In the genomic region with DNA sequence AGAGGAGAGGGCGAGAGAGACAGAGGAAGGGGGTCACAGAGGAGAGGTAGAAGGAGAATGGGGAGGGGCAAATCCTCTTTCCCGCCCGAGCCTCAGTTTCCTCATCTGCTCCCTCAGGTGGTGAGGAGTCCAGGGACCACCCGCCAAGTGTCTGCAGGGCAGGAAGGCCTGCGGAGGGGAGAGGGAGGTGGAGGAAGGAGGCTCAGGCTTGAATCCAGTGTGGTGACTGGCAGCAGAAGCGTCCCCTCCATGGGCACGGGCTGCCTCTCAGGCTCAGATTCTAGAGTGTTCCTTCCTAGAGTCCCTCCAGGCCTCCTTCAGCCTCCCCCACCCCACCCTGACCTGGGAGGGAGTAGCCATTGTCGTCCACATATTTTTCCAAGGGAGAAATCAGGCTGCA, we compare ENCODE assay signal across 17 cellular contexts. TPM values are rescaled to one million over a fixed set of nuclear protein-coding genes. Genes with fewer than 3 reads are reported as not detected.
DNase-seq lines count a peak whose midpoint lies in the region; ATAC-seq, FAIRE-seq and TF ChIP-seq lines count a peak whose summit lies in the region.
"Had no signal": no experiment of that assay in that cellular context is flagged by ENCODE, and none has a peak within 500 bp of the region (broad histone marks: within the 10 kb centered on the region; RNA-seq: fewer than 3 reads in every experiment).

No MANE protein-coding gene starts in this region.

- no peaks in the 10 kb centered on the region for H3K9me3 Mint-ChIP-seq in stimulated activated effector memory CD8-positive, alpha-beta T cell treated with anti-CD3 and anti-CD28 coated beads, Interleukin-12 subunit alpha, Interleukin-12 subunit beta, amount 100 ng/mL, for 72 hours
- H3K9me3 Mint-ChIP-seq in GM23338, result peaks cover 83% of the 10 kb centered on the region; the same call in 2 of the 3 replicates

- H3K9me1 ChIP-seq in K562 (ENCODE audit: control insufficient read depth, insufficient read depth, low read length), result no peaks in the 10 kb centered on the region

- H3K79me2 ChIP-seq in K562 (ENCODE audit: control insufficient read depth, insufficient read depth, low read length), result no peaks in the 10 kb centered on the region
- H3K79me2 ChIP-seq in GM23338 (replicated peaks; ENCODE audit: insufficient read depth), result no peaks in the 10 kb centered on the region

- no peaks in the 10 kb centered on the region for H3K9me2 ChIP-seq in GM23338 (ENCODE audit: insufficient read depth)

- H3K27ac Mint-ChIP-seq in stimulated activated effector memory CD8-positive, alpha-beta T cell treated with anti-CD3 and anti-CD28 coated beads, Interleukin-12 subunit alpha, Interleukin-12 subunit beta, amount 100 ng/mL, for 72 hours, result peak overlapping the region; percentile 11
- no peak overlapping the region for H3K27ac Mint-ChIP-seq in GM23338
- H3K27ac Mint-ChIP-seq: CD4-positive, CD25-positive, alpha-beta regulatory T cell had no signal

- no peak overlapping the region for H2BK15ac ChIP-seq in neuronal stem cell (ENCODE audit: low read length)

- no peaks in the 10 kb centered on the region for H3K27me3 ChIP-seq in heart right ventricle
- peaks cover 0 to 10% of the 10 kb centered on the region in 2 experiments; a peak in 2 of 5 replicates for H3K27me3 ChIP-seq in K562 (ENCODE audit: control insufficient read depth in 2 of 2, insufficient read depth in 2 of 2, low read length in 2 of 2)
- peaks cover 0 to 66% (median 6%) of the 10 kb centered on the region in 3 experiments for H3K27me3 ChIP-seq in neuronal stem cell (ENCODE audit: control insufficient read depth in 3 of 3, insufficient read depth in 3 of 3, low read depth in 1 of 3, low read length in 3 of 3)
- H3K27me3 ChIP-seq in GM23338 (ENCODE audit: insufficient read depth), result peaks cover 97% of the 10 kb centered on the region

- TF ChIP-seq CTCF in heart right ventricle (IDR thresholded peaks at IDR 0.05) (no peak), K562 (IDR thresholded peaks at IDR 0.05 in 2 of 3, conservative IDR thresholded peaks at IDR 0.05 in 1 of 3; ENCODE audit: insufficient read depth in 2 of 3, low read depth in 1 of 3, low read length in 3 of 3) (no peak), GM23338 (conservative IDR thresholded peaks at IDR 0.05; ENCODE audit: low read depth in 2 of 2) (no peak)

- no peak for FAIRE-seq in K562 (lab: Jason Lieb, UNC)
- FAIRE-seq: GM19239, HTR-8/SVneo had no signal

- TF ChIP-seq RAD21 in K562 (CRISPR knock-in tag; conservative IDR thresholded peaks at IDR 0.05 in 1 of 2, IDR thresholded peaks at IDR 0.05 in 1 of 2), result no peak

- CTCF ChIA-PET in K562 (lab: Yijun Ruan, JAX; ENCODE audit: low intra/inter-chr PET ratio), result no interaction called here

- H3K27ac ChIP-seq in heart right ventricle (no peak overlapping the region), K562 (ENCODE audit: extremely low read depth, low read depth, low read length) (no peak overlapping the region), neuronal stem cell (replicated peaks; ENCODE audit: low read length) (no peak overlapping the region), GM23338 (ENCODE audit: low read depth) (no peak overlapping the region)

- H2BK5ac ChIP-seq in neuronal stem cell (ENCODE audit: low read length), result no peak overlapping the region

- ATAC-seq in Right ventricle myocardium superior (ENCODE audit: poor library complexity) (no peak), heart right ventricle (no peak), K562 (no peak), GM23338 (no peak), GM21825 (IDR thresholded peaks at IDR 0.05; ENCODE audit: unreplicated experiment) (no peak)
- no peak for ATAC-seq in stimulated activated effector memory CD8-positive, alpha-beta T cell treated with anti-CD3 and anti-CD28 coated beads, Interleukin-12 subunit alpha, Interleukin-12 subunit beta, amount 100 ng/mL, for 72 hours

- H3K9me3 ChIP-seq in heart right ventricle (peaks cover 0 to 9% (median 0%) of the 10 kb centered on the region in 11 donors), K562 (replicated peaks; ENCODE audit: control insufficient read depth, insufficient read depth, low read depth, low read length) (no peaks in the 10 kb centered on the region), neuronal stem cell (replicated peaks in 1 of 2; ENCODE audit: control insufficient read depth in 2 of 2, insufficient read depth in 1 of 2, low read depth in 1 of 2, low read length in 2 of 2) (peaks cover 2 to 7% of the 10 kb centered on the region in 2 donors)
- H3K9me3 ChIP-seq: BLaER1 treated with 17β-estradiol and CSF1 and Interleukin-3, amounts not matched to agents 10 nM and 100 nM had no signal

- no peaks in the 10 kb centered on the region for H4K20me1 ChIP-seq in K562 (replicated peaks; ENCODE audit: control insufficient read depth, insufficient read depth, low read length)
- no peaks in the 10 kb centered on the region for H4K20me1 ChIP-seq in GM23338 (replicated peaks; ENCODE audit: insufficient read depth)
- H4K20me1 ChIP-seq: BLaER1 treated with 17β-estradiol and CSF1 and Interleukin-3, amounts not matched to agents 10 nM and 100 nM had no signal

- H4K91ac ChIP-seq in neuronal stem cell (ENCODE audit: low read depth, low read length, poor library complexity), result no peak overlapping the region

- H3K14ac ChIP-seq in neuronal stem cell (ENCODE audit: low read length), result no peak overlapping the region

- H3K4me1 Mint-ChIP-seq in stimulated activated effector memory CD8-positive, alpha-beta T cell treated with anti-CD3 and anti-CD28 coated beads, Interleukin-12 subunit alpha, Interleukin-12 subunit beta, amount 100 ng/mL, for 72 hours, result peaks cover 37% of the 10 kb centered on the region
- no peaks in the 10 kb centered on the region; the same call in 2 of the 3 replicates for H3K4me1 Mint-ChIP-seq in GM23338

- H3K4ac ChIP-seq in neuronal stem cell (ENCODE audit: low read length), result no peak overlapping the region

- POLR2A ChIA-PET in K562 (lab: Yijun Ruan, JAX), result no interaction called here

- no peaks in the 10 kb centered on the region for H3K79me1 ChIP-seq in neuronal stem cell (ENCODE audit: low read depth, low read length)

- in situ Hi-C loops in K562 (cut with MboI), result no loop called here

- no peak overlapping the region for H3K4me3 Mint-ChIP-seq in stimulated activated effector memory CD8-positive, alpha-beta T cell treated with anti-CD3 and anti-CD28 coated beads, Interleukin-12 subunit alpha, Interleukin-12 subunit beta, amount 100 ng/mL, for 72 hours
- H3K4me3 Mint-ChIP-seq in GM23338, result no peak overlapping the region
- H3K4me3 Mint-ChIP-seq: CD4-positive, CD25-positive, alpha-beta regulatory T cell had no signal

- peaks cover 36% of the 10 kb centered on the region for H3K36me3 Mint-ChIP-seq in stimulated activated effector memory CD8-positive, alpha-beta T cell treated with anti-CD3 and anti-CD28 coated beads, Interleukin-12 subunit alpha, Interleukin-12 subunit beta, amount 100 ng/mL, for 72 hours
- H3K36me3 Mint-ChIP-seq in GM23338 (ENCODE audit: low read depth), result peaks cover 50% of the 10 kb centered on the region

- H3K9ac ChIP-seq in K562 (ENCODE audit: insufficient read depth in 1 of 2, low read depth in 2 of 2, low read length in 2 of 2) (no peak overlapping the region; a peak in 1 of 4 replicates), neuronal stem cell (ENCODE audit: low read depth, low read length, poor library complexity) (no peak overlapping the region)

- H4K8ac ChIP-seq in neuronal stem cell (ENCODE audit: low read depth, low read length), result no peak overlapping the region

- 40 to 48% methylated on average over 8 of the region's 8 CpGs for WGBS in heart right ventricle, 2 donors
- 29% methylated on average over 5 of the region's 8 CpGs for WGBS in K562 (ENCODE audit: insufficient coverage, low coverage, missing lambda C conversion rate)
- no CpG with 5 or more reads among the region's 8 CpGs for WGBS in neuronal stem cell (ENCODE audit: extremely low coverage in 2 of 2, insufficient read length in 2 of 2, insufficient replicate concordance in 1 of 2), 2 donors

- peak overlapping the region; percentile 14 for H2AK5ac ChIP-seq in neuronal stem cell (ENCODE audit: low read depth, low read length)

- H3K4me3 ChIP-seq in heart right ventricle (no peak overlapping the region), K562 (no peak overlapping the region), neuronal stem cell (ENCODE audit: low read length in 2 of 2) (no peak overlapping the region), GM23338 (no peak overlapping the region)

- H2BK120ac ChIP-seq in neuronal stem cell (ENCODE audit: low read depth, low read length), result no peak overlapping the region

- H3K36me3 ChIP-seq in heart right ventricle, result peaks cover 0 to 6% (median 0%) of the 10 kb centered on the region in 9 donors
- H3K36me3 ChIP-seq in K562 (ENCODE audit: control insufficient read depth, insufficient read depth, low read length), result no peaks in the 10 kb centered on the region
- no peaks in the 10 kb centered on the region for H3K36me3 ChIP-seq in neuronal stem cell (replicated peaks in 1 of 2; ENCODE audit: control insufficient read depth in 2 of 2, insufficient read depth in 2 of 2, low read length in 2 of 2)
- no peaks in the 10 kb centered on the region for H3K36me3 ChIP-seq in GM23338 (ENCODE audit: insufficient read depth)
- H3K36me3 ChIP-seq: BLaER1 treated with 17β-estradiol and CSF1 and Interleukin-3, amounts not matched to agents 10 nM and 100 nM had no signal

- H3K4me2 ChIP-seq in K562 (ENCODE audit: insufficient read depth, low read length) (no peak overlapping the region), neuronal stem cell (ENCODE audit: insufficient read depth, low read length, poor library complexity, severe bottlenecking) (no peak overlapping the region), GM23338 (no peak overlapping the region)

- no peak overlapping the region for H2AFZ ChIP-seq in K562 (ENCODE audit: low read depth, low read length)
- H2AFZ ChIP-seq in neuronal stem cell (ENCODE audit: low read length), result no peak overlapping the region
- no peak overlapping the region for H2AFZ ChIP-seq in GM23338

- BruUV-seq in K562 (replicated peaks; lab: Mats Ljungman, UMichigan), result no TSS peak

- peaks cover 0 to 15% (median 0%) of the 10 kb centered on the region in 9 donors for H3K4me1 ChIP-seq in heart right ventricle
- peaks cover 3 to 30% of the 10 kb centered on the region in 2 experiments; a peak in 3 of 5 replicates for H3K4me1 ChIP-seq in K562 (replicated peaks in 1 of 2; ENCODE audit: control insufficient read depth in 2 of 2, insufficient read depth in 2 of 2, low read length in 2 of 2)
- peaks cover 27 to 31% of the 10 kb centered on the region in 2 donors for H3K4me1 ChIP-seq in neuronal stem cell (ENCODE audit: control insufficient read depth in 2 of 2, insufficient read depth in 1 of 2, low read depth in 1 of 2, low read length in 2 of 2)
- H3K4me1 ChIP-seq in GM23338 (ENCODE audit: insufficient read depth), result peaks cover 19% of the 10 kb centered on the region; the same call in 1 of the 2 replicates

- H3K27me3 Mint-ChIP-seq in GM23338 (ENCODE audit: insufficient read depth, low read depth, poor library complexity), result peaks cover 10% of the 10 kb centered on the region
- H3K27me3 Mint-ChIP-seq: CD4-positive, CD25-positive, alpha-beta regulatory T cell had no signal

- no peak overlapping the region for H3K23ac ChIP-seq in neuronal stem cell (ENCODE audit: low read depth, low read length, poor library complexity)

- H2BK12ac ChIP-seq in neuronal stem cell (ENCODE audit: low read length), result peak overlapping the region; percentile 7

- intact Hi-C loops in Right ventricle myocardium superior (cut with DNase I) (no loop called here), heart right ventricle (cut with DNase I) (no loop called here), K562 (cut with micrococcal nuclease) (no loop called here)

- DNase-seq in Right ventricle myocardium superior, result peak; percentile 6
- DNase-seq in heart right ventricle, result no peak
- DNase-seq in K562 (ENCODE audit: extremely low read depth in 1 of 4, low spot score in 3 of 4), result no peak
- no peak for DNase-seq in neuronal stem cell (ENCODE audit: low spot score)
- DNase-seq in stimulated activated effector memory CD8-positive, alpha-beta T cell treated with anti-CD3 and anti-CD28 coated beads, Interleukin-12 subunit alpha, Interleukin-12 subunit beta, amount 100 ng/mL, for 72 hours (ENCODE audit: low spot score in 2 of 2), result no peak
- no peak for DNase-seq in NCI-H1105 treated with DMSO at 0.1 percent for 48 hours (lab: John Stamatoyannopoulos, UW)
- DNase-seq in GM23338 (ENCODE audit: low spot score), result no peak
- DNase-seq: ACHN; CD4-positive, CD25-positive, alpha-beta regulatory T cell; DMS53; GF-D8 had no signal

- peak overlapping the region; percentile 77 for H3K18ac ChIP-seq in neuronal stem cell (ENCODE audit: low read length)

- 0 out of 2 replicates have a peak, but pooled peaks cover 4% of the 10 kb centered on the region for H3F3A ChIP-seq in GM23338 (replicated peaks; ENCODE audit: low read depth)

- no peak for TF ChIP-seq POLR2A in K562 (conservative IDR thresholded peaks at IDR 0.05)

- TF ChIP-seq EP300 in K562 (IDR thresholded peaks at IDR 0.05; ENCODE audit: low read length), result no peak

RNA-seq across cellular contexts. Expression of a gene that starts 16.5 kb away (rescaled TPM):
- 2.0 TPM for total RNA-seq in Right ventricle myocardium superior
- 1 to 10 TPM; 1.2 to 4.3 (median 2.0) TPM for total RNA-seq in heart right ventricle
- 1 to 10 TPM; 1.5 to 1.8 TPM for polyA plus RNA-seq in heart right ventricle
- total RNA-seq in K562 (2011; cell fraction: chromatin; rRNA removed; ENCODE audit: low replicate concordance), result 0.49 TPM in 1 of 2 replicates, not detected in the other
- total RNA-seq in K562 (2011; cell fraction: nucleolus; rRNA removed), result 0.39 TPM in 1 of 2 replicates, not detected in the other
- not detected in 2 replicates for total RNA-seq in K562 (2011; cell fraction: nucleoplasm; rRNA removed)
- total RNA-seq in K562 (2014; rRNA removed), result 0.23 and 0.33 TPM in 2 replicates
- not detected in 2 replicates for total RNA-seq in K562 (2014; rRNA removed; fragmentation: Illumina TruSeq; extraction: Trizol)
- 0.47 TPM in 1 of 2 replicates, not detected in the other for total RNA-seq in K562 (2015; rRNA removed; fragmentation: Illumina TruSeq; extraction: Trizol)
- 0.31 and 0.82 TPM in 2 replicates for total RNA-seq in K562 (2021)
- polyA plus RNA-seq in K562 (2011; rRNA removed), result 0.10 and 0.26 TPM in 2 replicates
- polyA plus RNA-seq in K562 (2011; cell fraction: cytosol; rRNA removed), result 0.59 and 0.78 TPM in 2 replicates
- polyA plus RNA-seq in K562 (2011; cell fraction: nucleus; rRNA removed), result 0.22 and 0.38 TPM in 2 replicates
- 0.49 and 0.83 TPM in 2 replicates for polyA plus RNA-seq in K562 (2012)
- 0.57 and 0.59 TPM in 2 replicates for polyA plus RNA-seq in K562 (2014; fragmentation: Illumina TruSeq; extraction: Trizol)
- polyA plus RNA-seq in K562 (2014; fragmentation: Nextera tagmentation; extraction: Ambion mirVana), result under 1 TPM in 1 of 2 experiments, not detected in 1; 0.13 TPM
- 0.16 and 0.17 TPM in 2 replicates for polyA plus RNA-seq in K562 (2014; rRNA removed)
- polyA minus RNA-seq in K562 (2011; rRNA and poly(A)+ RNA removed), result not detected in 2 replicates
- polyA minus RNA-seq in K562 (2011; cell fraction: cytosol; rRNA and poly(A)+ RNA removed), result 1.4 TPM in 1 of 2 replicates, not detected in the other
- polyA minus RNA-seq in K562 (2011; cell fraction: nucleus; rRNA and poly(A)+ RNA removed), result 0.27 TPM in 1 of 2 replicates, not detected in the other
- polyA plus RNA-seq in neuronal stem cell (2013, experiment 1 of 2), result 9.4 TPM
- polyA plus RNA-seq in neuronal stem cell (2013, experiment 2 of 2), result 8.0 TPM
- 13.3 and 19.9 TPM in 2 replicates for total RNA-seq in GM23338 (2014; rRNA removed; shearing (Covaris generic))
- 24.2 and 25.0 TPM in 2 replicates for polyA plus RNA-seq in GM23338 (2016; fragmentation: Nextera tagmentation; extraction: Ambion mirVana)

RNA-seq across cellular contexts. Expression of a gene that starts 16.9 kb away (rescaled TPM):
- total RNA-seq in Right ventricle myocardium superior (68.7 TPM), heart right ventricle (100 to 1,000 TPM in 3 of 10 donors, 10 to 100 TPM in 7; 73.6 to 152 (median 88.9) TPM), K562 (2014; rRNA removed) (40.4 and 48.9 TPM in 2 replicates), K562 (2014; rRNA removed; fragmentation: Illumina TruSeq; extraction: Trizol) (6.1 and 7.4 TPM in 2 replicates), K562 (2015; rRNA removed; fragmentation: Illumina TruSeq; extraction: Trizol) (25.2 and 25.8 TPM in 2 replicates), K562 (2021) (42.5 and 46.0 TPM in 2 replicates)
- polyA plus RNA-seq in heart right ventricle (100 to 1,000 TPM in 1 of 2 donors, 10 to 100 TPM in 1; 84.3 to 113 TPM), K562 (2011; rRNA removed) (12.4 and 13.7 TPM in 2 replicates), K562 (2014; fragmentation: Illumina TruSeq; extraction: Trizol) (13.1 and 27.3 TPM in 2 replicates), K562 (2014; fragmentation: Nextera tagmentation; extraction: Ambion mirVana) (1 to 10 TPM; 1.4 to 2.9 TPM), K562 (2014; rRNA removed) (34.5 and 38.2 TPM in 2 replicates), GM23338 (2016; fragmentation: Nextera tagmentation; extraction: Ambion mirVana) (24.8 and 28.2 TPM in 2 replicates)
- 22.6 and 40.4 TPM in 2 replicates for total RNA-seq in K562 (2011; cell fraction: chromatin; rRNA removed; ENCODE audit: low replicate concordance)
- total RNA-seq in K562 (2011; cell fraction: nucleolus; rRNA removed), result 43.2 and 45.7 TPM in 2 replicates
- 27.7 and 40.1 TPM in 2 replicates for total RNA-seq in K562 (2011; cell fraction: nucleoplasm; rRNA removed)
- polyA plus RNA-seq in K562 (2011; cell fraction: cytosol; rRNA removed), result 18.3 and 54.3 TPM in 2 replicates
- polyA plus RNA-seq in K562 (2011; cell fraction: nucleus; rRNA removed), result 13.8 and 24.8 TPM in 2 replicates
- polyA plus RNA-seq in K562 (2012), result 37.9 TPM in 2 replicates
- polyA minus RNA-seq in K562 (2011; rRNA and poly(A)+ RNA removed), result 1.9 and 3.7 TPM in 2 replicates
- polyA minus RNA-seq in K562 (2011; cell fraction: cytosol; rRNA and poly(A)+ RNA removed), result 14.7 and 15.0 TPM in 2 replicates
- 6.4 and 6.7 TPM in 2 replicates for polyA minus RNA-seq in K562 (2011; cell fraction: nucleus; rRNA and poly(A)+ RNA removed)
- polyA plus RNA-seq in neuronal stem cell (2013, experiment 1 of 2), result 57.0 TPM
- polyA plus RNA-seq in neuronal stem cell (2013, experiment 2 of 2), result 55.4 TPM
- total RNA-seq in GM23338 (2014; rRNA removed; shearing (Covaris generic)), result 86.4 and 113 TPM in 2 replicates

RNA-seq across cellular contexts. Expression of a gene that starts 17.8 kb away (rescaled TPM):
- 39.8 TPM for total RNA-seq in Right ventricle myocardium superior
- total RNA-seq in heart right ventricle, result 10 to 100 TPM; 13.3 to 42.3 (median 25.2) TPM
- 10 to 100 TPM; 64.0 to 69.6 TPM for polyA plus RNA-seq in heart right ventricle
- 2.5 TPM in 1 of 2 replicates, not detected in the other for total RNA-seq in K562 (2011; cell fraction: chromatin; rRNA removed; ENCODE audit: low replicate concordance)
- total RNA-seq in K562 (2011; cell fraction: nucleolus; rRNA removed), result 1.2 and 1.8 TPM in 2 replicates
- total RNA-seq in K562 (2011; cell fraction: nucleoplasm; rRNA removed), result 3.2 and 4.7 TPM in 2 replicates
- total RNA-seq in K562 (2014; rRNA removed), result 12.0 and 15.5 TPM in 2 replicates
- total RNA-seq in K562 (2014; rRNA removed; fragmentation: Illumina TruSeq; extraction: Trizol), result 0.55 and 0.61 TPM in 2 replicates
- total RNA-seq in K562 (2015; rRNA removed; fragmentation: Illumina TruSeq; extraction: Trizol), result 3.1 and 4.5 TPM in 2 replicates
- total RNA-seq in K562 (2021), result 13.6 and 17.8 TPM in 2 replicates
- polyA plus RNA-seq in K562 (2011; rRNA removed), result 3.3 and 3.8 TPM in 2 replicates
- 7.6 and 42.8 TPM in 2 replicates for polyA plus RNA-seq in K562 (2011; cell fraction: cytosol; rRNA removed)
- 3.9 and 12.6 TPM in 2 replicates for polyA plus RNA-seq in K562 (2011; cell fraction: nucleus; rRNA removed)
- polyA plus RNA-seq in K562 (2012), result 10.4 and 14.8 TPM in 2 replicates
- polyA plus RNA-seq in K562 (2014; fragmentation: Illumina TruSeq; extraction: Trizol), result 1.3 and 3.3 TPM in 2 replicates
- under 1 TPM; 0.06 to 0.95 TPM for polyA plus RNA-seq in K562 (2014; fragmentation: Nextera tagmentation; extraction: Ambion mirVana)
- 12.5 and 14.4 TPM in 2 replicates for polyA plus RNA-seq in K562 (2014; rRNA removed)
- 0.32 and 0.66 TPM in 2 replicates for polyA minus RNA-seq in K562 (2011; rRNA and poly(A)+ RNA removed)
- 4.2 and 5.2 TPM in 2 replicates for polyA minus RNA-seq in K562 (2011; cell fraction: cytosol; rRNA and poly(A)+ RNA removed)
- polyA minus RNA-seq in K562 (2011; cell fraction: nucleus; rRNA and poly(A)+ RNA removed), result 1.8 and 3.6 TPM in 2 replicates
- polyA plus RNA-seq in neuronal stem cell (2013, experiment 1 of 2), result 2.7 TPM
- 2.8 TPM for polyA plus RNA-seq in neuronal stem cell (2013, experiment 2 of 2)
- total RNA-seq in GM23338 (2014; rRNA removed; shearing (Covaris generic)), result 1.2 and 5.8 TPM in 2 replicates
- 3.3 and 4.1 TPM in 2 replicates for polyA plus RNA-seq in GM23338 (2016; fragmentation: Nextera tagmentation; extraction: Ambion mirVana)

RNA-seq across cellular contexts. Expression of a gene that starts 20.5 kb away (rescaled TPM):
- total RNA-seq in Right ventricle myocardium superior, result not detected
- not detected for total RNA-seq in heart right ventricle
- not detected for polyA plus RNA-seq in heart right ventricle
- total RNA-seq in K562 (2011; cell fraction: chromatin; rRNA removed; ENCODE audit: low replicate concordance), result not detected in 2 replicates
- total RNA-seq in K562 (2011; cell fraction: nucleolus; rRNA removed), result not detected in 2 replicates
- not detected in 2 replicates for total RNA-seq in K562 (2011; cell fraction: nucleoplasm; rRNA removed)
- total RNA-seq in K562 (2014; rRNA removed), result not detected in 2 replicates
- total RNA-seq in K562 (2014; rRNA removed; fragmentation: Illumina TruSeq; extraction: Trizol), result not detected in 2 replicates
- total RNA-seq in K562 (2015; rRNA removed; fragmentation: Illumina TruSeq; extraction: Trizol), result not detected in 2 replicates
- total RNA-seq in K562 (2021), result not detected in 2 replicates
- not detected in 2 replicates for polyA plus RNA-seq in K562 (2011; rRNA removed)
- not detected in 2 replicates for polyA plus RNA-seq in K562 (2011; cell fraction: cytosol; rRNA removed)
- polyA plus RNA-seq in K562 (2011; cell fraction: nucleus; rRNA removed), result not detected in 2 replicates
- 0.39 and 0.40 TPM in 2 replicates for polyA plus RNA-seq in K562 (2012)
- not detected in 2 replicates for polyA plus RNA-seq in K562 (2014; fragmentation: Illumina TruSeq; extraction: Trizol)
- not detected for polyA plus RNA-seq in K562 (2014; fragmentation: Nextera tagmentation; extraction: Ambion mirVana)
- not detected in 2 replicates for polyA plus RNA-seq in K562 (2014; rRNA removed)
- not detected in 2 replicates for polyA minus RNA-seq in K562 (2011; rRNA and poly(A)+ RNA removed)
- polyA minus RNA-seq in K562 (2011; cell fraction: cytosol; rRNA and poly(A)+ RNA removed), result not detected in 2 replicates
- polyA minus RNA-seq in K562 (2011; cell fraction: nucleus; rRNA and poly(A)+ RNA removed), result not detected in 2 replicates
- not detected for polyA plus RNA-seq in neuronal stem cell (2013, experiment 1 of 2)
- polyA plus RNA-seq in neuronal stem cell (2013, experiment 2 of 2), result not detected
- not detected in 2 replicates for total RNA-seq in GM23338 (2014; rRNA removed; shearing (Covaris generic))
- not detected in 2 replicates for polyA plus RNA-seq in GM23338 (2016; fragmentation: Nextera tagmentation; extraction: Ambion mirVana)
- total RNA-seq: A172; CD4-positive, CD25-positive, alpha-beta regulatory T cell; H4 had no signal
- polyA plus RNA-seq: CD4-positive, CD25-positive, alpha-beta regulatory T cell had no signal
